ENCODE assay signal across 22 cellular contexts in the genomic region with DNA sequence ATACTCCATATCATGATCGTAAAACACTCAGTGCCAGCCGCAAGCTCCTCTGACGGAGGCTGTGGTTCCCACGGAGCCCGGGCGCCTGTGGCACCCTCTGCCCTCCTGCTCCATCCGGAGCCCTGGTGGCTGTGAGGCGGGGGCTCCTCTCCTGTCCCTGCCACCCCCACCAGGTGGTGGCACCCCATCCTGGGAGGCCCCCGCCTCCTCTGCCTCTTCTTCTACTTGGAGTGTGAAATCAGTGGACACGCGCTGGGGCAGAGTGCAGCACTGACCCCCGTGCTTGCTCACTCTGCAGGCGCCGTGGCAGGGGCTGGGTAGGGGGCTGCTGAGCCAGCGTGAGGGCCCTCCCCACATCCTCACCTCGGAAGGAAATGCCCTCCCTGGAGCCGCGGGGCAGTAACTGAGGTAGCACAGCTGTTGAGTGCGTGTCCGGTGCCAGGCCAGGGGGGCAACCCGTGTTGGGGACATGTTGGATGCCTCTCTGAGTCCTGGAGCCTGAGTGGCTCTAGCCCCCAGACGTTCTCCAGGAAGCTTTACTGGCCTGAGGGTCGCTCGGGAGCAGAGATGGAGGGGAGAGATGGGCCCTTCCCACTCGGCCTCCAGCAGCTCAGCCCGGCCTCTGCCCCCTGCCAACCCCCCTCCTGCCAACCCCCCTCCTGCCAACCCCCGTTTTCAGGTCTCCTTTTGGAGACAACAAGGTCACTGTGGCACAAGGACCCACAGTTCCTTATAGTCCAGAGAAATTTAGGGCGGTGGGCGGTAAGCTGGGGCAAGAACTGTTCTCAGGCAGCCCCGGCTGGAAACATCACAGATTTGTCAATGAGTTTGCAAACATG. TPM values are rescaled to one million over a fixed set of nuclear protein-coding genes. Genes with fewer than 3 reads are reported as not detected.
DNase-seq lines count a peak whose midpoint lies in the region; TF ChIP-seq lines count a peak whose summit lies in the region.
"Had no signal": no experiment of that assay in that cellular context is flagged by ENCODE, and none has a peak within 500 bp of the region (broad histone marks: within the 10 kb centered on the region; RNA-seq: fewer than 3 reads in every experiment).

No MANE protein-coding gene starts in this region.

- TF ChIP-seq CTCF in type B pancreatic cell (conservative IDR thresholded peaks at IDR 0.05), result no peak
- no peak for TF ChIP-seq CTCF in transverse colon (IDR thresholded peaks at IDR 0.05)

- H3K27ac ChIP-seq in transverse colon, result no peak overlapping the region
- H3K27ac ChIP-seq: C4-2B, neural progenitor cell, uterus had no signal

- H3K27ac Mint-ChIP-seq in activated naive CD4-positive, alpha-beta T cell treated with anti-CD3 and anti-CD28 coated beads, Interleukin-2, amount 50 U/mL, for 24 hours, result peak overlapping the region; percentile 75
- peak overlapping the region in 3 of 6 donors; percentile 31 to 79 (median 66) for H3K27ac Mint-ChIP-seq in immature natural killer cell
- H3K27ac Mint-ChIP-seq in type B pancreatic cell, result no peak overlapping the region
- H3K27ac Mint-ChIP-seq: activated naive CD4-positive, alpha-beta T cell treated with anti-CD3 and anti-CD28 coated beads for 36 hours; HFFc6 had no signal

- no peaks in the 10 kb centered on the region for H3K36me3 Mint-ChIP-seq in activated naive CD4-positive, alpha-beta T cell treated with anti-CD3 and anti-CD28 coated beads, Interleukin-2, amount 50 U/mL, for 24 hours
- H3K36me3 Mint-ChIP-seq in immature natural killer cell (no peaks in the 10 kb centered on the region), type B pancreatic cell (no peaks in the 10 kb centered on the region)
- H3K36me3 Mint-ChIP-seq: neural progenitor cell had no signal

- H3K36me3 ChIP-seq in H7 (replicated peaks; ENCODE audit: control insufficient read depth, insufficient read depth, low read length) (no peaks in the 10 kb centered on the region), transverse colon (no peaks in the 10 kb centered on the region)
- H3K36me3 ChIP-seq: neural progenitor cell, uterus had no signal

- in situ Hi-C loops in transverse colon (cut with MboI; ENCODE audit: low pct_ligation_motif_present in 1 of 4, low pct_unique_long_range_greater_than_20kb in 1 of 4, low sequenced_read_pairs in 3 of 4), result loop anchor here in 1 of 4 donors (25.0 kb wide), 1 partner anchor 302 kb away; no protein-coding TSS in a partner anchor

- no peak overlapping the region for H3K4me3 Mint-ChIP-seq in activated naive CD4-positive, alpha-beta T cell treated with anti-CD3 and anti-CD28 coated beads, Interleukin-2, amount 50 U/mL, for 24 hours
- peak overlapping the region in 2 of 5 donors; percentile 6 to 38 for H3K4me3 Mint-ChIP-seq in immature natural killer cell
- H3K4me3 Mint-ChIP-seq in type B pancreatic cell, result no peak overlapping the region
- H3K4me3 Mint-ChIP-seq: activated naive CD4-positive, alpha-beta T cell treated with anti-CD3 and anti-CD28 coated beads for 36 hours; HFFc6; neural progenitor cell had no signal

- H3K27me3 Mint-ChIP-seq in activated naive CD4-positive, alpha-beta T cell treated with anti-CD3 and anti-CD28 coated beads, Interleukin-2, amount 50 U/mL, for 24 hours, result no peaks in the 10 kb centered on the region
- H3K27me3 Mint-ChIP-seq in immature natural killer cell (ENCODE audit: low read depth in 3 of 3) (peaks cover 10 to 17% (median 12%) of the 10 kb centered on the region in 3 donors), type B pancreatic cell (no peaks in the 10 kb centered on the region)

- peaks cover 49% of the 10 kb centered on the region for H3K4me1 Mint-ChIP-seq in activated naive CD4-positive, alpha-beta T cell treated with anti-CD3 and anti-CD28 coated beads, Interleukin-2, amount 50 U/mL, for 24 hours
- H3K4me1 Mint-ChIP-seq in immature natural killer cell (peaks cover 46 to 48% of the 10 kb centered on the region in 2 donors), type B pancreatic cell (ENCODE audit: unreplicated experiment) (peaks cover 27% of the 10 kb centered on the region)

- no peak for TF ChIP-seq POLR2A in transverse colon (IDR thresholded peaks at IDR 0.05)

- DNase-seq in activated naive CD4-positive, alpha-beta T cell treated with anti-CD3 and anti-CD28 coated beads, Interleukin-2, amount 50 U/mL, for 16 hours, result no peak
- peak; percentile 51 for DNase-seq in H7
- peak; percentile 53 to 55 (median 53) for DNase-seq in immature natural killer cell
- peak; percentile 66 for DNase-seq in type B pancreatic cell (ENCODE audit: extremely low spot score, unreplicated experiment)
- DNase-seq in transverse colon, result no peak
- DNase-seq in SHP77 treated with DMSO at 0.1 percent for 48 hours (lab: John Stamatoyannopoulos, UW), result no peak
- no peak for DNase-seq in kidney glomerular epithelial cell (lab: John Stamatoyannopoulos, UW)
- DNase-seq: ACHN; activated naive CD4-positive, alpha-beta T cell treated with anti-CD3 and anti-CD28 coated beads for 36 hours; DMS153; GDM1; HFFc6; midbrain; NCI-H1436; NCI-H2171; NCI-H526 treated with DMSO at 0.1 percent for 48 hours; small intestine; stimulated activated CD4-positive, alpha-beta T cell treated with anti-CD3 and anti-CD28 coated beads, Interleukin-2, amount 100 ng/mL, for 48 hours; uterus had no signal

- intact Hi-C loops in transverse colon (cut with DNase I; ENCODE audit: low total_unique reads), result loop anchor here (5.0 kb wide), 1 partner anchor 97 kb away; no protein-coding TSS in a partner anchor

- WGBS in transverse colon (ENCODE audit: low coverage in 1 of 2), 2 donors, result 77 to 80% methylated on average over 1 to 30 of the region's 30 CpGs

- H3K27me3 ChIP-seq in H7 (ENCODE audit: control insufficient read depth, insufficient read depth, low read length) (no peaks in the 10 kb centered on the region), transverse colon (no peaks in the 10 kb centered on the region)
- H3K27me3 ChIP-seq: neural progenitor cell had no signal

- TF ChIP-seq EP300 in transverse colon (IDR thresholded peaks at IDR 0.05; ENCODE audit: low read depth), result no peak

- H3K4me3 ChIP-seq in H7 (ENCODE audit: insufficient read depth, low read depth, low read length), result no peak overlapping the region
- H3K4me3 ChIP-seq in transverse colon, result no peak overlapping the region
- H3K4me3 ChIP-seq: neural progenitor cell, uterus had no signal

- H3K9me3 Mint-ChIP-seq in activated naive CD4-positive, alpha-beta T cell treated with anti-CD3 and anti-CD28 coated beads, Interleukin-2, amount 50 U/mL, for 24 hours, result no peaks in the 10 kb centered on the region
- H3K9me3 Mint-ChIP-seq in immature natural killer cell (no peaks in the 10 kb centered on the region), type B pancreatic cell (no peaks in the 10 kb centered on the region)
- H3K9me3 Mint-ChIP-seq: activated naive CD4-positive, alpha-beta T cell treated with anti-CD3 and anti-CD28 coated beads for 36 hours; HFFc6; neural progenitor cell had no signal

- no peaks in the 10 kb centered on the region for H3K9me3 ChIP-seq in transverse colon
- H3K9me3 ChIP-seq: uterus had no signal

- H3K4me1 ChIP-seq in transverse colon, result peaks cover 0 to 20% (median 10%) of the 10 kb centered on the region in 4 donors
- H3K4me1 ChIP-seq: uterus had no signal

RNA-seq across cellular contexts. Expression of gene ABCG1, which starts 58.6 kb away (rescaled TPM):
- 0.07 and 0.92 TPM in 2 replicates for total RNA-seq in H7 (2014; rRNA removed; shearing (Covaris generic))
- 10 to 100 TPM in 1 of 3 donors, 1 to 10 TPM in 2; 4.3 to 10.9 (median 8.2) TPM for polyA plus RNA-seq in immature natural killer cell
- total RNA-seq in type B pancreatic cell (ENCODE audit: low replicate concordance), result 6.2 and 8.4 TPM in 2 replicates
- total RNA-seq in transverse colon, result 10 to 100 TPM; 17.1 to 67.7 (median 53.2) TPM
- total RNA-seq: HFFc6 had no signal

Comparison
In these comparisons a context has a peak if more than half of its experiments do, and no peak if none do; other contexts are left out.
1. DNase-seq: peak in H7 (single experiment), immature natural killer cell (3 of 3) and type B pancreatic cell (single experiment); none in activated naive CD4-positive, alpha-beta T cell treated with anti-CD3 and anti-CD28 coated beads, Interleukin-2, amount 50 U/mL, for 16 hours (single experiment), transverse colon (single experiment), SHP77 treated with DMSO at 0.1 percent for 48 hours (single experiment) and kidney glomerular epithelial cell (single experiment).